2 cellular contexts compared by ENCODE assay signal in genomic region chr18:48904847-48905394, GRCh38.
TF ChIP-seq lines count a peak whose summit lies in the region.

No MANE protein-coding gene starts in this region.

TF ChIP-seq in IMR-90, 13 proteins besides CTCF, POLR2A, EP300 and RAD21:
- TF ChIP-seq MAFK (IDR thresholded peaks at IDR 0.05; ENCODE audit: low read depth, low read length) (no peak), CHD1 (IDR thresholded peaks at IDR 0.05; ENCODE audit: low read depth, low read length) (no peak), MAZ (IDR thresholded peaks at IDR 0.05; ENCODE audit: borderline replicate concordance, low read depth, low read length) (no peak), ELK1 (IDR thresholded peaks at IDR 0.05; ENCODE audit: borderline replicate concordance, low read depth, low read length) (no peak), NFE2L2 (IDR thresholded peaks at IDR 0.05; ENCODE audit: low read depth, low read length) (no peak), SMC3 (IDR thresholded peaks at IDR 0.05; ENCODE audit: low read depth, low read length) (no peak), BHLHE40 (IDR thresholded peaks at IDR 0.05; ENCODE audit: low read depth, low read length) (no peak), MXI1 (IDR thresholded peaks at IDR 0.05; ENCODE audit: borderline replicate concordance, low read depth, low read length) (no peak), CEBPB (IDR thresholded peaks at IDR 0.05; ENCODE audit: low read depth, low read length) (no peak), RFX5 (IDR thresholded peaks at IDR 0.05; ENCODE audit: low read depth, low read length) (no peak), RCOR1 (IDR thresholded peaks at IDR 0.05; ENCODE audit: insufficient replicate concordance, low read length) (no peak), USF2 (IDR thresholded peaks at IDR 0.05; ENCODE audit: low read depth, low read length) (no peak), FOS (IDR thresholded peaks at IDR 0.05; ENCODE audit: low read depth, low read length) (no peak)

TF ChIP-seq in H1, 55 proteins besides CTCF, POLR2A, EP300 and RAD21:
- TF ChIP-seq EZH2 (IDR thresholded peaks at IDR 0.05; ENCODE audit: low read depth, low read length, severe bottlenecking), result no peak
- no peak for TF ChIP-seq NRF1 (IDR thresholded peaks at IDR 0.05; ENCODE audit: low read depth, low read length)
- no peak for TF ChIP-seq EGR1 (IDR thresholded peaks at IDR 0.05; ENCODE audit: borderline replicate concordance, low read depth, low read length)
- no peak for TF ChIP-seq SRF (IDR thresholded peaks at IDR 0.05; ENCODE audit: low read depth, low read length)
- no peak for TF ChIP-seq KDM4A (IDR thresholded peaks at IDR 0.05; ENCODE audit: low read depth, low read length, severe bottlenecking)
- no peak for TF ChIP-seq CREB1 (IDR thresholded peaks at IDR 0.05)
- TF ChIP-seq TCF12 (IDR thresholded peaks at IDR 0.05; ENCODE audit: low read depth, low read length), result no peak
- TF ChIP-seq MAFK (IDR thresholded peaks at IDR 0.05; ENCODE audit: low read depth, low read length), result no peak
- no peak for TF ChIP-seq SAP30 (IDR thresholded peaks at IDR 0.05; ENCODE audit: insufficient read depth, insufficient replicate concordance, low read length)
- TF ChIP-seq SP1 (IDR thresholded peaks at IDR 0.05; ENCODE audit: low read depth, low read length), result no peak
- TF ChIP-seq RNF2 (IDR thresholded peaks at IDR 0.05; ENCODE audit: borderline replicate concordance, low read depth, low read length, missing control alignments, poor library complexity, severe bottlenecking), result no peak
- TF ChIP-seq HDAC6 (IDR thresholded peaks at IDR 0.05; ENCODE audit: low read depth, low read length), result no peak
- TF ChIP-seq YY1 (IDR thresholded peaks at IDR 0.05; ENCODE audit: low read depth, low read length), result no peak
- no peak for TF ChIP-seq SIRT6 (IDR thresholded peaks at IDR 0.05; ENCODE audit: low read length)
- no peak for TF ChIP-seq ASH2L (IDR thresholded peaks at IDR 0.05; ENCODE audit: low read length)
- TF ChIP-seq HDAC2 (IDR thresholded peaks at IDR 0.05; ENCODE audit: borderline replicate concordance in 1 of 2, low read depth in 2 of 2, low read length in 2 of 2), result no peak
- TF ChIP-seq PHF8 (conservative IDR thresholded peaks at IDR 0.05; ENCODE audit: low read depth, low read length), result no peak
- no peak for TF ChIP-seq KDM5A (IDR thresholded peaks at IDR 0.05; ENCODE audit: low read length)
- TF ChIP-seq RXRA (IDR thresholded peaks at IDR 0.05; ENCODE audit: insufficient read depth, low read depth, low read length), result no peak
- TF ChIP-seq TAF7 (optimal IDR thresholded peaks at IDR 0.05; ENCODE audit: borderline replicate concordance, low read depth, low read length), result no peak
TF ChIP-seq in H1: peak in this region for 0.
